ENCODE assay signal across 13 cellular contexts in the genomic region with DNA sequence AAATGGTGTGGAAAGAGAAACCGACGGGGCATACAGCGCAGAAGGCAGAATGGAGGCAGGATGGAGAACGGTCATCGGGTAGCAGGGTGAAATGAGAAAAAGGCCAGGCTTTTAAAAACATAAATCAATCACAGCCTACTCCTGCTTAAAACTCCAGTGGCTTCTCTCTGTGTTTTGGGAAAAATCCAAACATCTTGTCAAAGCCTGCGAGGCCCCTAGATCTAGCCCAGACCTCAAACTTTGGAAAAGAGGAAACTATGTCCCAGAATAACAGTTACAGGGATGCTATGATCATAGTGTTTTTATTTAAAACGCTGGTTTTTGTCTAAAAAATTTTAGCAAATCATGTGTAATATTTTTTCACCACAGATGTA. TPM values are rescaled to one million over a fixed set of nuclear protein-coding genes. Genes with fewer than 3 reads are reported as not detected.
A peak's percentile ranks its signal among the peaks of the same experiment; 100 is the strongest.
DNase-seq lines count a peak whose midpoint lies in the region; TF ChIP-seq lines count a peak whose summit lies in the region.
"Had no signal": no experiment of that assay in that cellular context is flagged by ENCODE, and none has a peak within 500 bp of the region (broad histone marks: within the 10 kb centered on the region; RNA-seq: fewer than 3 reads in every experiment).

No MANE protein-coding gene starts in this region.

- H2AFZ ChIP-seq in osteoblast (ENCODE audit: low read length) = peak overlapping the region; percentile 9

- no peaks in the 10 kb centered on the region for H3K79me2 ChIP-seq in osteoblast (ENCODE audit: insufficient read depth, low read length)

- H3K4me1 ChIP-seq in cardiac muscle cell (ENCODE audit: low read depth) (peaks cover 75% of the 10 kb centered on the region), osteoblast (ENCODE audit: insufficient read depth, low read length) (peaks cover 55% of the 10 kb centered on the region), uterus (peaks cover 33 to 36% of the 10 kb centered on the region in 2 donors)

- intact Hi-C loops in cardiac septum (cut with DNase I) = no loop called here
- intact Hi-C loops in uterus (cut with DNase I; ENCODE audit: low total_unique reads) = no loop called here

- H3K9me3 ChIP-seq in cardiac muscle cell (ENCODE audit: low read depth) (no peaks in the 10 kb centered on the region), osteoblast (ENCODE audit: low read depth, low read length) (no peaks in the 10 kb centered on the region), uterus (no peaks in the 10 kb centered on the region)
- H3K9me3 ChIP-seq: MG63 had no signal

- no peaks in the 10 kb centered on the region for H3K36me3 ChIP-seq in cardiac muscle cell
- no peaks in the 10 kb centered on the region for H3K36me3 ChIP-seq in osteoblast (ENCODE audit: insufficient read depth, low read length)
- H3K36me3 ChIP-seq in uterus = no peaks in the 10 kb centered on the region
- H3K36me3 ChIP-seq: MG63 had no signal

- no peak overlapping the region for H3K4me3 ChIP-seq in cardiac muscle cell
- no peak overlapping the region for H3K4me3 ChIP-seq in osteoblast (ENCODE audit: insufficient read depth, low read length)
- H3K4me3 ChIP-seq in uterus = no peak overlapping the region
- H3K4me3 ChIP-seq: MG63 had no signal

- H3K4me2 ChIP-seq in osteoblast (ENCODE audit: insufficient read depth, low read length) = peak overlapping the region; percentile 29

- no peaks in the 10 kb centered on the region for H3K27me3 ChIP-seq in cardiac muscle cell
- no peaks in the 10 kb centered on the region for H3K27me3 ChIP-seq in osteoblast (ENCODE audit: insufficient read depth, low read length)
- H3K27me3 ChIP-seq in uterus = no peaks in the 10 kb centered on the region
- H3K27me3 ChIP-seq: MG63 had no signal

- DNase-seq in cardiac muscle cell (ENCODE audit: low read depth in 1 of 2, low spot score in 1 of 2) (no peak), cardiac septum (ENCODE audit: low spot score) (no peak), fibroblast of peridontal ligament (ENCODE audit: extremely low read depth) (peak; percentile 59), osteoblast (ENCODE audit: insufficient read length, low spot score, missing footprints) (no peak), uterus (no peak), HT-29 (ENCODE audit: low spot score) (no peak), Ammon's horn (ENCODE audit: low spot score) (no peak), GM20000 (ENCODE audit: low spot score) (no peak)
- DNase-seq: activated gamma-delta T cell, cortex of kidney, MG63, substantia nigra, T-helper 9 cell had no signal

- no peak for TF ChIP-seq CTCF in cardiac muscle cell (IDR thresholded peaks at IDR 0.05; ENCODE audit: low read depth, low read length)
- TF ChIP-seq CTCF in osteoblast (IDR thresholded peaks at IDR 0.05; ENCODE audit: extremely low read depth, low read depth, low read length) = no peak
- TF ChIP-seq CTCF in uterus (IDR thresholded peaks at IDR 0.05) = no peak
- TF ChIP-seq CTCF in GM20000 (IDR thresholded peaks at IDR 0.05; ENCODE audit: extremely low read depth, missing control alignments) = no peak

- H3K27ac ChIP-seq in cardiac muscle cell = peak overlapping the region; percentile 96
- peak overlapping the region; percentile 86 for H3K27ac ChIP-seq in osteoblast (ENCODE audit: low read depth, low read length)
- H3K27ac ChIP-seq in uterus = peak overlapping the region; percentile 86 to 91

- no peak for TF ChIP-seq POLR2A in uterus (IDR thresholded peaks at IDR 0.05)

- H4K20me1 ChIP-seq in osteoblast (ENCODE audit: insufficient read depth, low read length) = no peaks in the 10 kb centered on the region

RNA-seq across cellular contexts. Expression of a gene that starts 41.1 kb away (rescaled TPM):
- total RNA-seq in cardiac muscle cell = 51.7 and 90.7 TPM in 2 replicates
- 52.1 and 81.4 TPM in 2 replicates for polyA plus RNA-seq in cardiac muscle cell
- 212 TPM for total RNA-seq in cardiac septum
- 73.4 and 87.9 TPM in 2 replicates for total RNA-seq in osteoblast
- total RNA-seq in uterus = 10 to 100 TPM; 19.7 to 55.2 (median 25.5) TPM
- not detected in 2 replicates for total RNA-seq in HT-29 (2014; rRNA removed; shearing (Covaris generic))

Comparison
In these comparisons a context has a peak if more than half of its experiments do, and no peak if none do; other contexts are left out.
1. RNA of a gene that starts 41.1 kb away (total RNA-seq): 212 TPM in cardiac septum (single experiment), 51.7 to 90.7 TPM in cardiac muscle cell, 73.4 to 87.9 TPM in osteoblast and 19.7 to 55.2 TPM in uterus; not detected in HT-29; every median in the first group is over 10 times any median in the second.
2. Peak in every context shown above with its lines, with median percentiles within 50 percentile points of each other: H3K27ac ChIP-seq.